In genomic region chr7:134013249-134013648, GRCh38 we compare ENCODE assay signal across 9 cellular contexts.
"Had no signal": no experiment of that assay in that cellular context is flagged by ENCODE, and none has a peak within 500 bp of the region (broad histone marks: within the 10 kb centered on the region; RNA-seq: fewer than 3 reads in every experiment).

No MANE protein-coding gene starts in this region.

- FAIRE-seq: H1, H54, K562 had no signal

- ATAC-seq: GM23338, K562 had no signal

- H3K27ac ChIP-seq: HL-60 had no signal

- H3K4me3 ChIP-seq: GM23338, K562 had no signal

- DNase-seq: H9, HCEC 1CT, HFFc6, IMR-90 had no signal
